8 cellular contexts compared by ENCODE assay signal in genomic region chr6:81751388-81752083, GRCh38. TPM values are rescaled to one million over a fixed set of nuclear protein-coding genes. Genes with fewer than 3 reads are reported as not detected.
A peak's percentile ranks its signal among the peaks of the same experiment; 100 is the strongest.
DNase-seq lines count a peak whose midpoint lies in the region; ATAC-seq and TF ChIP-seq lines count a peak whose summit lies in the region.

No MANE protein-coding gene starts in this region.

- peak overlapping the region; percentile 82 for H3K4me3 Mint-ChIP-seq in activated T-helper 2 cell treated with anti-CD3 and anti-CD28 coated beads, Interferon-gamma antibody, Interleukin-2, Interleukin-4, amounts not matched to agents 10 μg/mL and 5 μg/mL and 100 μg/mL, durations not matched to agents 14 hours and 24 hours and 36 hours (ENCODE audit: low read depth)
- peak overlapping the region; percentile 97 for H3K4me3 Mint-ChIP-seq in natural killer cell treated with Interleukin-12 subunit alpha and Interleukin-12 subunit beta and Interleukin-15 and Interleukin-18, amount 100 ng/mL, for 72 hours

- ATAC-seq in GM18498 (IDR thresholded peaks at IDR 0.05; ENCODE audit: unreplicated experiment) = peak; percentile 9
- ATAC-seq in natural killer cell treated with Interleukin-12 subunit alpha and Interleukin-12 subunit beta and Interleukin-15 and Interleukin-18, amount 100 ng/mL, for 72 hours = peak in 1 of 2 donors; percentile 0

- H3K27ac Mint-ChIP-seq in activated T-helper 2 cell treated with anti-CD3 and anti-CD28 coated beads, Interferon-gamma antibody, Interleukin-2, Interleukin-4, amounts not matched to agents 10 μg/mL and 5 μg/mL and 100 μg/mL, durations not matched to agents 14 hours and 24 hours and 36 hours = no peak overlapping the region
- peak overlapping the region; percentile 83 to 95 for H3K27ac Mint-ChIP-seq in natural killer cell treated with Interleukin-12 subunit alpha and Interleukin-12 subunit beta and Interleukin-15 and Interleukin-18, amount 100 ng/mL, for 72 hours

- peaks cover 53% of the 10 kb centered on the region for H3K27me3 Mint-ChIP-seq in activated T-helper 2 cell treated with anti-CD3 and anti-CD28 coated beads, Interferon-gamma antibody, Interleukin-2, Interleukin-4, amounts not matched to agents 10 μg/mL and 5 μg/mL and 100 μg/mL, durations not matched to agents 14 hours and 24 hours and 36 hours (ENCODE audit: low read depth)
- peaks cover 0 to 3% of the 10 kb centered on the region in 2 donors for H3K27me3 Mint-ChIP-seq in natural killer cell treated with Interleukin-12 subunit alpha and Interleukin-12 subunit beta and Interleukin-15 and Interleukin-18, amount 100 ng/mL, for 72 hours

- peak; percentile 55 for DNase-seq in NCI-H526 treated with DMSO at 0.1 percent for 48 hours (lab: John Stamatoyannopoulos, UW)
- no peak for DNase-seq in activated T-helper 2 cell treated with anti-CD3 and anti-CD28 coated beads, Interferon-gamma antibody, Interleukin-2, Interleukin-4, amounts not matched to agents 10 μg/mL and 5 μg/mL and 100 μg/mL, durations not matched to agents 14 hours and 24 hours and 36 hours (ENCODE audit: low spot score)
- peak; percentile 59 for DNase-seq in fibroblast of the aortic adventitia (ENCODE audit: low read depth)
- DNase-seq in natural killer cell treated with Interleukin-12 subunit alpha and Interleukin-12 subunit beta and Interleukin-15 and Interleukin-18, amount 100 ng/mL, for 72 hours (ENCODE audit: low spot score) = peak; percentile 67
- DNase-seq in ureter (ENCODE audit: low spot score) = peak; percentile 61
- no peak for DNase-seq in NCI-H2081 treated with DMSO at 0.1 percent for 48 hours (lab: John Stamatoyannopoulos, UW)
- no peak for DNase-seq in RPMI8226

- H3K4me1 Mint-ChIP-seq in activated T-helper 2 cell treated with anti-CD3 and anti-CD28 coated beads, Interferon-gamma antibody, Interleukin-2, Interleukin-4, amounts not matched to agents 10 μg/mL and 5 μg/mL and 100 μg/mL, durations not matched to agents 14 hours and 24 hours and 36 hours (ENCODE audit: low read depth) = peaks cover 21% of the 10 kb centered on the region
- peaks cover 43 to 44% of the 10 kb centered on the region in 2 donors for H3K4me1 Mint-ChIP-seq in natural killer cell treated with Interleukin-12 subunit alpha and Interleukin-12 subunit beta and Interleukin-15 and Interleukin-18, amount 100 ng/mL, for 72 hours (ENCODE audit: low read depth in 2 of 2)

- H3K9me3 Mint-ChIP-seq in activated T-helper 2 cell treated with anti-CD3 and anti-CD28 coated beads, Interferon-gamma antibody, Interleukin-2, Interleukin-4, amounts not matched to agents 10 μg/mL and 5 μg/mL and 100 μg/mL, durations not matched to agents 14 hours and 24 hours and 36 hours = no peaks in the 10 kb centered on the region
- no peaks in the 10 kb centered on the region for H3K9me3 Mint-ChIP-seq in natural killer cell treated with Interleukin-12 subunit alpha and Interleukin-12 subunit beta and Interleukin-15 and Interleukin-18, amount 100 ng/mL, for 72 hours

- H3K36me3 Mint-ChIP-seq in activated T-helper 2 cell treated with anti-CD3 and anti-CD28 coated beads, Interferon-gamma antibody, Interleukin-2, Interleukin-4, amounts not matched to agents 10 μg/mL and 5 μg/mL and 100 μg/mL, durations not matched to agents 14 hours and 24 hours and 36 hours (ENCODE audit: low read depth) = peaks cover 8% of the 10 kb centered on the region
- peaks cover 4% of the 10 kb centered on the region for H3K36me3 Mint-ChIP-seq in natural killer cell treated with Interleukin-12 subunit alpha and Interleukin-12 subunit beta and Interleukin-15 and Interleukin-18, amount 100 ng/mL, for 72 hours

- TF ChIP-seq CTCF in fibroblast of the aortic adventitia (IDR thresholded peaks at IDR 0.05; ENCODE audit: insufficient read depth, low read length) = no peak

- H3K4me3 ChIP-seq in fibroblast of the aortic adventitia (ENCODE audit: low read depth, low read length) = peak overlapping the region; percentile 96

- intact Hi-C loops in activated T-helper 2 cell treated with anti-CD3 and anti-CD28 coated beads, Interferon-gamma antibody, Interleukin-2, Interleukin-4, amounts not matched to agents 10 μg/mL and 5 μg/mL and 100 μg/mL, durations not matched to agents 14 hours and 24 hours and 36 hours (cut with micrococcal nuclease) = loop anchor here (2.0 to 10.0 kb wide), 8 partner anchors 21 to 1587 kb away; partner anchors contain the start of genes DOP1A, IBTK and UBE3D

RNA-seq across cellular contexts. Expression of gene TENT5A, which starts 0.9 kb away (rescaled TPM):
- 0.50 and 0.53 TPM in 2 replicates for total RNA-seq in activated T-helper 2 cell treated with anti-CD3 and anti-CD28 coated beads, Interferon-gamma antibody, Interleukin-2, Interleukin-4, amounts not matched to agents 10 μg/mL and 5 μg/mL and 100 μg/mL, durations not matched to agents 14 hours and 24 hours and 36 hours
- total RNA-seq in fibroblast of the aortic adventitia (ENCODE audit: low replicate concordance) (40.0 and 56.5 TPM in 2 replicates), ureter (21.6 TPM)
- 1 to 10 TPM; 1.5 to 8.6 TPM for total RNA-seq in natural killer cell treated with Interleukin-12 subunit alpha and Interleukin-12 subunit beta and Interleukin-15 and Interleukin-18, amount 100 ng/mL, for 72 hours

Comparison
In these comparisons a context has a peak if more than half of its experiments do, and no peak if none do; other contexts are left out.
1. DNase-seq: peak in NCI-H526 treated with DMSO at 0.1 percent for 48 hours (single experiment), fibroblast of the aortic adventitia (single experiment), natural killer cell treated with Interleukin-12 subunit alpha and Interleukin-12 subunit beta and Interleukin-15 and Interleukin-18, amount 100 ng/mL, for 72 hours (single experiment) and ureter (single experiment); none in activated T-helper 2 cell treated with anti-CD3 and anti-CD28 coated beads, Interferon-gamma antibody, Interleukin-2, Interleukin-4, amounts not matched to agents 10 μg/mL and 5 μg/mL and 100 μg/mL, durations not matched to agents 14 hours and 24 hours and 36 hours (single experiment), NCI-H2081 treated with DMSO at 0.1 percent for 48 hours (single experiment) and RPMI8226 (single experiment).